18 cellular contexts compared by ENCODE assay signal in genomic region chr5:142834504-142834903, GRCh38.
DNase-seq lines count a peak whose midpoint lies in the region; ATAC-seq and TF ChIP-seq lines count a peak whose summit lies in the region.
"Had no signal": no experiment of that assay in that cellular context is flagged by ENCODE, and none has a peak within 500 bp of the region (broad histone marks: within the 10 kb centered on the region; RNA-seq: fewer than 3 reads in every experiment).

No MANE protein-coding gene starts in this region.

- H3K27ac ChIP-seq in uterus (peak overlapping the region; percentile 6 to 27), gastroesophageal sphincter (no peak overlapping the region)
- H3K27ac ChIP-seq: SJSA1 had no signal

- WGBS in gastroesophageal sphincter (ENCODE audit: low coverage in 1 of 2), 2 donors = 77 to 100% methylated on average over 3 of the region's 4 CpGs

- H3K27me3 ChIP-seq in uterus (no peaks in the 10 kb centered on the region), gastroesophageal sphincter (no peaks in the 10 kb centered on the region)
- H3K27me3 ChIP-seq: Peyer's patch, SJSA1 had no signal

- H3K9me3 ChIP-seq in uterus (no peaks in the 10 kb centered on the region), gastroesophageal sphincter (no peaks in the 10 kb centered on the region)
- H3K9me3 ChIP-seq: Peyer's patch, SJSA1 had no signal

- H3K36me3 ChIP-seq in uterus (no peaks in the 10 kb centered on the region), gastroesophageal sphincter (no peaks in the 10 kb centered on the region)
- H3K36me3 ChIP-seq: Peyer's patch, SJSA1 had no signal

- no peak for TF ChIP-seq EP300 in gastroesophageal sphincter (IDR thresholded peaks at IDR 0.05)

- intact Hi-C loops in left colon (cut with DNase I, micrococcal nuclease) = no loop called here
- intact Hi-C loops in uterus (cut with DNase I; ENCODE audit: low total_unique reads) = no loop called here

- TF ChIP-seq POLR2A in uterus (IDR thresholded peaks at IDR 0.05) = no peak
- no peak for TF ChIP-seq POLR2A in gastroesophageal sphincter (IDR thresholded peaks at IDR 0.05)

- peak overlapping the region in 2 of 3 experiments; percentile 74 to 80 for H3K27ac Mint-ChIP-seq in nephron
- H3K27ac Mint-ChIP-seq: CD4-positive, CD25-positive, alpha-beta regulatory T cell had no signal

- no peak overlapping the region for H3K4me3 ChIP-seq in uterus
- no peak overlapping the region for H3K4me3 ChIP-seq in gastroesophageal sphincter
- H3K4me3 ChIP-seq: Peyer's patch, SJSA1 had no signal

- peaks cover 0 to 11% of the 10 kb centered on the region in 2 donors for H3K4me1 ChIP-seq in uterus
- H3K4me1 ChIP-seq in gastroesophageal sphincter = peaks cover 0 to 50% (median 5%) of the 10 kb centered on the region in 3 donors

- DNase-seq in LoVo (ENCODE audit: low spot score) (peak; percentile 78), left colon (peak; percentile 45 to 64), uterus (no peak), middle frontal gyrus (ENCODE audit: extremely low spot score, low spot score) (no peak)
- DNase-seq: CD4-positive, CD25-positive, alpha-beta regulatory T cell; DMS53; GDM1; Karpas-422; NCI-H1417; NCI-H1694 treated with DMSO at 0.1 percent for 48 hours; NCI-H2081 treated with DMSO at 0.1 percent for 48 hours; NCI-H446; NCI-H526 had no signal

- H3K36me3 Mint-ChIP-seq in nephron (ENCODE audit: low read depth) = no peaks in the 10 kb centered on the region
- H3K36me3 Mint-ChIP-seq: CD4-positive, CD25-positive, alpha-beta regulatory T cell had no signal

- peak; percentile 71 for ATAC-seq in left colon
- no peak for ATAC-seq in gastroesophageal sphincter
- ATAC-seq in GM18858 (IDR thresholded peaks at IDR 0.05; ENCODE audit: unreplicated experiment) = no peak

- no peak overlapping the region for H3K4me3 Mint-ChIP-seq in nephron
- H3K4me3 Mint-ChIP-seq: CD4-positive, CD25-positive, alpha-beta regulatory T cell had no signal

- H3K4me1 Mint-ChIP-seq in nephron = peaks cover 63% of the 10 kb centered on the region

- no peaks in the 10 kb centered on the region for H3K27me3 Mint-ChIP-seq in nephron (ENCODE audit: low read depth)
- H3K27me3 Mint-ChIP-seq: CD4-positive, CD25-positive, alpha-beta regulatory T cell had no signal

- no peak for TF ChIP-seq CTCF in nephron (IDR thresholded peaks at IDR 0.05; ENCODE audit: unreplicated experiment in 3 of 3)
- TF ChIP-seq CTCF in uterus (IDR thresholded peaks at IDR 0.05) = no peak
- TF ChIP-seq CTCF in gastroesophageal sphincter (IDR thresholded peaks at IDR 0.05) = no peak

- H3K9me3 Mint-ChIP-seq in nephron = no peaks in the 10 kb centered on the region
- H3K9me3 Mint-ChIP-seq: CD4-positive, CD25-positive, alpha-beta regulatory T cell had no signal

Comparison
In these comparisons a context has a peak if more than half of its experiments do, and no peak if none do; other contexts are left out.
1. DNase-seq: peak in LoVo (single experiment) and left colon (2 of 2); none in uterus (0 of 2) and middle frontal gyrus (single experiment).
2. H3K27ac ChIP-seq: peak in uterus (2 of 2); none in gastroesophageal sphincter (0 of 4).